In genomic region chr3:126683506-126683905, GRCh38 we compare ENCODE assay signal across 14 cellular contexts. TPM values are rescaled to one million over a fixed set of nuclear protein-coding genes. Genes with fewer than 3 reads are reported as not detected.
A peak's percentile ranks its signal among the peaks of the same experiment; 100 is the strongest.
DNase-seq lines count a peak whose midpoint lies in the region; ATAC-seq and TF ChIP-seq lines count a peak whose summit lies in the region.
"Had no signal": no experiment of that assay in that cellular context is flagged by ENCODE, and none has a peak within 500 bp of the region (broad histone marks: within the 10 kb centered on the region; RNA-seq: fewer than 3 reads in every experiment).

No MANE protein-coding gene starts in this region.

- H3K4me1 ChIP-seq in vagina (peaks cover 20% of the 10 kb centered on the region), aorta (ENCODE audit: control insufficient read depth in 1 of 2, insufficient read depth in 2 of 2, low read length in 2 of 2) (peaks cover 0 to 2% of the 10 kb centered on the region in 2 donors)

- H3K36me3 ChIP-seq in vagina (no peaks in the 10 kb centered on the region), aorta (ENCODE audit: control insufficient read depth in 1 of 2, insufficient read depth in 2 of 2, low read length in 1 of 2) (no peaks in the 10 kb centered on the region)
- H3K36me3 ChIP-seq: sigmoid colon had no signal

- H3K27me3 ChIP-seq in vagina, result no peaks in the 10 kb centered on the region
- no peaks in the 10 kb centered on the region for H3K27me3 ChIP-seq in aorta (ENCODE audit: control insufficient read depth in 1 of 2, insufficient read depth in 2 of 2, low read length in 1 of 2)

- 12 to 23% methylated on average over 6 of the region's 6 CpGs for WGBS in aorta, 2 donors

- TF ChIP-seq CTCF in coronary artery (IDR thresholded peaks at IDR 0.05), result no peak
- TF ChIP-seq CTCF in vagina (IDR thresholded peaks at IDR 0.05), result no peak

- no peak for TF ChIP-seq POLR2A in vagina (IDR thresholded peaks at IDR 0.05)

- DNase-seq in NCI-H82 (lab: John Stamatoyannopoulos, UW), result peak; percentile 37
- no peak for DNase-seq in NCI-H82 treated with DMSO at 0.1 percent for 48 hours (lab: John Stamatoyannopoulos, UW; ENCODE audit: unreplicated experiment)
- DNase-seq in NCI-H2171 (lab: John Stamatoyannopoulos, UW), result peak; percentile 50
- DNase-seq in coronary artery (ENCODE audit: low spot score), result peak; percentile 54
- DNase-seq in vagina (ENCODE audit: extremely low spot score in 2 of 2), result peak; percentile 80 to 84
- DNase-seq in KG1 (lab: John Stamatoyannopoulos, UW), result no peak
- DNase-seq in aorta, result no peak
- DNase-seq: activated CD8-positive, alpha-beta memory T cell treated with anti-CD3 and anti-CD28 coated beads, Interleukin-2, amount 50 U/mL, for 4 hours; effector CD4-positive, alpha-beta T cell; sigmoid colon; stimulated activated CD4-positive, alpha-beta T cell treated with anti-CD3 and anti-CD28 coated beads, Interleukin-4, amount 100 ng/mL, for 24 hours had no signal

- H3K27ac ChIP-seq in coronary artery (no peak overlapping the region), vagina (no peak overlapping the region), aorta (ENCODE audit: low read depth in 1 of 2, low read length in 2 of 2) (no peak overlapping the region)
- H3K27ac ChIP-seq: sigmoid colon had no signal

- intact Hi-C loops in vagina (cut with DNase I), result no loop called here
- intact Hi-C loops in aorta (cut with DNase I), result loop anchor here (5.0 to 10.0 kb wide), 4 partner anchors 64 to 861 kb away; no protein-coding TSS in a partner anchor

- ATAC-seq in aorta (ENCODE audit: low FRiP score), result no peak
- no peak for ATAC-seq in GM18907 (IDR thresholded peaks at IDR 0.05; ENCODE audit: unreplicated experiment)
- ATAC-seq: activated CD4-positive, CD25-positive, alpha-beta regulatory T cell treated with anti-CD3 and anti-CD28 coated beads, Interleukin-2, amount 50 U/mL, for 24 hours; Panc1 had no signal

- H3K4me3 ChIP-seq in coronary artery, result no peak overlapping the region
- no peak overlapping the region for H3K4me3 ChIP-seq in vagina
- no peak overlapping the region for H3K4me3 ChIP-seq in aorta (ENCODE audit: low read length in 2 of 2)
- H3K4me3 ChIP-seq: sigmoid colon had no signal

- H3K9me3 ChIP-seq in vagina (no peaks in the 10 kb centered on the region), aorta (ENCODE audit: control insufficient read depth, low read length) (no peaks in the 10 kb centered on the region)
- H3K9me3 ChIP-seq: sigmoid colon had no signal

RNA-seq across cellular contexts. Expression of gene CHCHD6, which starts 20.5 kb away (rescaled TPM):
- total RNA-seq in vagina (12.8 TPM), aorta (10 to 100 TPM; 10.8 to 11.0 TPM)
- polyA plus RNA-seq in aorta, result 10 to 100 TPM; 12.9 to 24.6 TPM

RNA-seq across cellular contexts. Expression of gene TXNRD3, which starts 28.6 kb away (rescaled TPM):
- total RNA-seq in vagina (7.1 TPM), aorta (10 to 100 TPM in 1 of 2 donors, 1 to 10 TPM in 1; 7.6 to 13.7 TPM)
- polyA plus RNA-seq in aorta, result 1 to 10 TPM; 3.6 to 3.7 TPM

Comparison
In these comparisons a context has a peak if more than half of its experiments do, and no peak if none do; other contexts are left out.
1. DNase-seq: peak in NCI-H82 (single experiment), NCI-H2171 (single experiment), coronary artery (single experiment) and vagina (2 of 2); none in NCI-H82 treated with DMSO at 0.1 percent for 48 hours (single experiment), KG1 (single experiment) and aorta (0 of 2).